In the genomic region with DNA sequence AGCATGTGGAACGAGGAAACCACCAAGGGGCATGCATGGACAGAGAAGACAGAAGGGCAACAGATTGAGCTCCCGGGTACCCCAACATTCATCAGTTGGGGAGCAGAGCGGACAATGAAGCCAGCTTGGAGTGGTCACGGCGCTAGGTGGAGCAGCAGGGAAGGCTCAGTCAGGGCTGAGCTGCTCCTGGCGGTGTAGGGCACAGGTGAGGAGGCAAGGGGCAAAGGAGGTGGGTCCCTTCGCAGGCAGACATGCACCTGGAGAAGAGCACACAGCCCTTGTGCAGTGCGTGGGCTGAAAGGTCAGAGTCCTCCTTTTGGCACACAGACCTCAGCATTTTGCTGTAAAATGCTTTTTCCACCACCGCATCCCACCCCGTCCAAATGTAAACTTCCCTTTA, we compare ENCODE assay signal across 24 cellular contexts.
"Had no signal": no experiment of that assay in that cellular context is flagged by ENCODE, and none has a peak within 500 bp of the region (broad histone marks: within the 10 kb centered on the region; RNA-seq: fewer than 3 reads in every experiment).

No MANE protein-coding gene starts in this region.

- H3K36me3 Mint-ChIP-seq: activated CD8-positive, alpha-beta memory T cell treated with anti-CD3 and anti-CD28 coated beads, Interleukin-2, amount 10 ng/mL, durations not matched to agents 7 days and 5 days; brain had no signal

- H3K36me3 ChIP-seq: cardiac muscle cell had no signal

- H3K4me1 Mint-ChIP-seq: activated B cell treated with CpG ODN at 0.5 μM for 24 hours; activated CD4-positive, alpha-beta T cell treated with anti-CD3 and anti-CD28 coated beads, Interleukin-2, amount 10 ng/mL, durations not matched to agents 24 days and 14 days; activated CD8-positive, alpha-beta memory T cell treated with anti-CD3 and anti-CD28 coated beads, Interleukin-2, amount 10 ng/mL, durations not matched to agents 7 days and 5 days; brain had no signal

- H3K27ac Mint-ChIP-seq: activated B cell treated with CpG ODN at 0.5 μM for 24 hours; activated CD4-positive, alpha-beta T cell treated with anti-CD3 and anti-CD28 coated beads, Interleukin-2, amount 10 ng/mL, durations not matched to agents 24 days and 14 days; activated CD8-positive, alpha-beta memory T cell treated with anti-CD3 and anti-CD28 coated beads, Interleukin-2, amount 10 ng/mL, durations not matched to agents 7 days and 5 days; activated naive CD4-positive, alpha-beta T cell treated with anti-CD3 and anti-CD28 coated beads for 36 hours; activated naive CD8-positive, alpha-beta T cell; activated T-cell treated with anti-CD3 and anti-CD28 coated beads, Interleukin-2, amount 50 U/mL, for 24 hours; activated T-helper 1 cell treated with anti-CD3 and anti-CD28 coated beads, Interleukin-12 subunit alpha, Interleukin-12 subunit beta, Interleukin-2, Interleukin-4 antibody, amounts not matched to agents 30 ng/mL and 10 ng/mL and 1 ng/mL, durations not matched to agents 14 hours and 24 hours and 36 hours; brain; T-helper 1 cell treated with Interleukin-12 subunit alpha and Interleukin-12 subunit beta and Interleukin-4 antibody, amounts not matched to agents 30 μg/mL and 1 μg/mL, for 36 hours had no signal

- H3K9me3 Mint-ChIP-seq: activated B cell treated with CpG ODN at 0.5 μM for 24 hours; activated CD4-positive, alpha-beta T cell treated with anti-CD3 and anti-CD28 coated beads, Interleukin-2, amount 10 ng/mL, durations not matched to agents 24 days and 14 days; activated naive CD4-positive, alpha-beta T cell treated with anti-CD3 and anti-CD28 coated beads for 36 hours; activated T-cell treated with anti-CD3 and anti-CD28 coated beads, Interleukin-2, amount 50 U/mL, for 24 hours; activated T-helper 1 cell treated with anti-CD3 and anti-CD28 coated beads, Interleukin-12 subunit alpha, Interleukin-12 subunit beta, Interleukin-2, Interleukin-4 antibody, amounts not matched to agents 30 ng/mL and 10 ng/mL and 1 ng/mL, durations not matched to agents 14 hours and 24 hours and 36 hours; T-helper 1 cell treated with Interleukin-12 subunit alpha and Interleukin-12 subunit beta and Interleukin-4 antibody, amounts not matched to agents 30 μg/mL and 1 μg/mL, for 36 hours had no signal

- ATAC-seq: activated CD8-positive, alpha-beta memory T cell treated with anti-CD3 and anti-CD28 coated beads, Interleukin-2, amount 10 ng/mL, durations not matched to agents 7 days and 5 days had no signal

- H3K4me3 Mint-ChIP-seq: activated B cell treated with CpG ODN at 0.5 μM for 24 hours; activated CD4-positive, alpha-beta T cell treated with anti-CD3 and anti-CD28 coated beads, Interleukin-2, amount 10 ng/mL, durations not matched to agents 24 days and 14 days; activated CD8-positive, alpha-beta memory T cell treated with anti-CD3 and anti-CD28 coated beads, Interleukin-2, amount 10 ng/mL, durations not matched to agents 7 days and 5 days; activated naive CD4-positive, alpha-beta T cell treated with anti-CD3 and anti-CD28 coated beads for 36 hours; activated naive CD8-positive, alpha-beta T cell; activated T-cell treated with anti-CD3 and anti-CD28 coated beads, Interleukin-2, amount 50 U/mL, for 24 hours; activated T-helper 1 cell treated with anti-CD3 and anti-CD28 coated beads, Interleukin-12 subunit alpha, Interleukin-12 subunit beta, Interleukin-2, Interleukin-4 antibody, amounts not matched to agents 30 ng/mL and 10 ng/mL and 1 ng/mL, durations not matched to agents 14 hours and 24 hours and 36 hours; brain; T-helper 1 cell treated with Interleukin-12 subunit alpha and Interleukin-12 subunit beta and Interleukin-4 antibody, amounts not matched to agents 30 μg/mL and 1 μg/mL, for 36 hours had no signal

- DNase-seq: activated B cell treated with CpG ODN at 0.5 μM for 24 hours; activated CD4-positive, alpha-beta T cell treated with anti-CD3 and anti-CD28 coated beads for 1 hour; activated CD4-positive, alpha-beta T cell treated with anti-CD3 and anti-CD28 coated beads, Interleukin-2, amount 10 ng/mL, durations not matched to agents 24 days and 14 days; activated CD4-positive, alpha-beta T cell treated with anti-CD3 and anti-CD28 coated beads, Interleukin-2, amount 50 U/mL, for 48 hours; activated CD8-positive, alpha-beta memory T cell treated with anti-CD3 and anti-CD28 coated beads, Interleukin-2, amount 10 ng/mL, durations not matched to agents 7 days and 5 days; activated gamma-delta T cell; activated naive CD4-positive, alpha-beta T cell treated with anti-CD3 and anti-CD28 coated beads for 36 hours; activated T-cell treated with anti-CD3 and anti-CD28 coated beads, Interleukin-2, amount 50 U/mL, for 24 hours; amygdala; KBM-7; NCI-H1048; NCI-H1694; NCI-H2029; NCI-H2107; NCI-H2171 treated with DMSO at 0.1 percent for 48 hours; NCI-H226; NCI-H526; NCI-H774; SHP77 treated with DMSO at 0.1 percent for 48 hours had no signal

- H3K4me3 ChIP-seq: cardiac muscle cell had no signal

- H3K27ac ChIP-seq: cardiac muscle cell had no signal
